ENCODE assay signal across 8 cellular contexts in the genomic region with DNA sequence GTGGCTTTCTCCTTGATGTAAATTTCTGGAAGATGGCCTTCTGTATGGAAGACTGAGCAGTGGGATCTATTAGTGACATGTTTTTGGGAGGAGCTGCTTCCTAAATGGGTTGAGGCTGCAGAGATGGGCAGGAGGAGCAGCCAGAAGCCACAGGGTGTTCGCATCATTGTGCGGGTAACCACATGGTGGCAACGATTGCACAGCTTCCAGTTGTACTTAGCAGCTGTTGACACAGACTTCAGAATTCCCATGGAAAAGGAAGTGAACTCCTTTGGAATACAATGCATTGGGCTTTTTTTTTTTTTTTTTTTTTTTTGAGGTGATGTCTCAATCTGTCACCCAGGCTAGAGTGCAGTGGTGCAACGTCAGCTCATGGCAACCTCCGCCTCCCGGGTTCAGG.
DNase-seq lines count a peak whose midpoint lies in the region; ATAC-seq, FAIRE-seq and TF ChIP-seq lines count a peak whose summit lies in the region.

No MANE protein-coding gene starts in this region.

- no peaks in the 10 kb centered on the region for H3K4me1 ChIP-seq in mesendoderm (ENCODE audit: control insufficient read depth, low read depth, low read length)

- H3K79me1 ChIP-seq in mesendoderm (ENCODE audit: low read length): no peaks in the 10 kb centered on the region

- no peaks in the 10 kb centered on the region for H3K79me2 ChIP-seq in mesendoderm (ENCODE audit: control insufficient read depth, insufficient read depth, low read length)

- no CpG with 5 or more reads among the region's 6 CpGs for WGBS in mesendoderm (ENCODE audit: extremely low coverage, insufficient coverage, low lambda C conversion rate)

- H4K5ac ChIP-seq in mesendoderm (ENCODE audit: low read length): no peak overlapping the region

- no peak overlapping the region for H3K23ac ChIP-seq in mesendoderm (ENCODE audit: low read length)

- H3K27ac ChIP-seq in mesendoderm (ENCODE audit: low read depth, low read length): no peak overlapping the region

- no peak overlapping the region for H2BK120ac ChIP-seq in mesendoderm (ENCODE audit: low read depth, low read length)

- no peak for ATAC-seq in GM19452 (IDR thresholded peaks at IDR 0.05; ENCODE audit: unreplicated experiment)

- peak; percentile 46 for DNase-seq in DMS53 treated with DMSO at 0.1 percent for 48 hours (lab: John Stamatoyannopoulos, UW; ENCODE audit: unreplicated experiment)
- peak; percentile 28 for DNase-seq in NCI-H1105 treated with DMSO at 0.1 percent for 48 hours (lab: John Stamatoyannopoulos, UW)
- peak; percentile 50 for DNase-seq in bronchial epithelial cell (ENCODE audit: low read depth)
- peak; percentile 62 for DNase-seq in mesendoderm
- DNase-seq in activated CD4-positive, CD25-positive, alpha-beta regulatory T cell treated with anti-CD3 and anti-CD28 coated beads, Interleukin-2, amount 50 U/mL, for 72 hours: no peak
- no peak for DNase-seq in activated gamma-delta T cell treated with Interleukin-2 at 50 U/mL for 16 hours
- no peak for DNase-seq in activated CD4-positive, alpha-beta T cell treated with anti-CD3 and anti-CD28 coated beads for 1 hour

- no peak overlapping the region for H2BK5ac ChIP-seq in mesendoderm (ENCODE audit: low read length)

- no peak overlapping the region for H3K56ac ChIP-seq in mesendoderm (ENCODE audit: low read length)

- no peak overlapping the region for H2AK5ac ChIP-seq in mesendoderm (ENCODE audit: low read length)

- H3K36me3 ChIP-seq in bronchial epithelial cell (ENCODE audit: control insufficient read depth, insufficient read depth, low read length) (no peaks in the 10 kb centered on the region), mesendoderm (ENCODE audit: control insufficient read depth, insufficient read depth, low read length) (no peaks in the 10 kb centered on the region)

- H3K4me3 ChIP-seq in bronchial epithelial cell (ENCODE audit: low read depth, low read length) (no peak overlapping the region), mesendoderm (ENCODE audit: low read length) (no peak overlapping the region)

- no peaks in the 10 kb centered on the region for H3K27me3 ChIP-seq in bronchial epithelial cell (ENCODE audit: control insufficient read depth, insufficient read depth, low read length)
- H3K27me3 ChIP-seq in mesendoderm (ENCODE audit: insufficient read depth, low read length, poor library complexity): no peaks in the 10 kb centered on the region

- FAIRE-seq in bronchial epithelial cell (lab: Jason Lieb, UNC): no peak

- H3K4me2 ChIP-seq in mesendoderm (ENCODE audit: low read length): no peak overlapping the region

- H3K9ac ChIP-seq in mesendoderm (ENCODE audit: low read length): no peak overlapping the region

- no peak overlapping the region for H3K4ac ChIP-seq in mesendoderm (ENCODE audit: low read depth, low read length)

- no peak overlapping the region for H2BK15ac ChIP-seq in mesendoderm (replicated peaks; ENCODE audit: low read depth)

- H4K8ac ChIP-seq in mesendoderm (ENCODE audit: low read depth, low read length): no peak overlapping the region

- no peak for TF ChIP-seq CTCF in bronchial epithelial cell (IDR thresholded peaks at IDR 0.05; ENCODE audit: insufficient read depth, low read length, severe bottlenecking)

- no peak overlapping the region for H3K18ac ChIP-seq in mesendoderm (ENCODE audit: low read length)

Comparison
In these comparisons a context has a peak if more than half of its experiments do, and no peak if none do; other contexts are left out.
1. DNase-seq: peak in DMS53 treated with DMSO at 0.1 percent for 48 hours (single experiment), NCI-H1105 treated with DMSO at 0.1 percent for 48 hours (single experiment), bronchial epithelial cell (single experiment) and mesendoderm (single experiment); none in activated CD4-positive, CD25-positive, alpha-beta regulatory T cell treated with anti-CD3 and anti-CD28 coated beads, Interleukin-2, amount 50 U/mL, for 72 hours (single experiment), activated gamma-delta T cell treated with Interleukin-2 at 50 U/mL for 16 hours (single experiment) and activated CD4-positive, alpha-beta T cell treated with anti-CD3 and anti-CD28 coated beads for 1 hour (single experiment).